ENCODE assay signal across 28 cellular contexts in the genomic region with DNA sequence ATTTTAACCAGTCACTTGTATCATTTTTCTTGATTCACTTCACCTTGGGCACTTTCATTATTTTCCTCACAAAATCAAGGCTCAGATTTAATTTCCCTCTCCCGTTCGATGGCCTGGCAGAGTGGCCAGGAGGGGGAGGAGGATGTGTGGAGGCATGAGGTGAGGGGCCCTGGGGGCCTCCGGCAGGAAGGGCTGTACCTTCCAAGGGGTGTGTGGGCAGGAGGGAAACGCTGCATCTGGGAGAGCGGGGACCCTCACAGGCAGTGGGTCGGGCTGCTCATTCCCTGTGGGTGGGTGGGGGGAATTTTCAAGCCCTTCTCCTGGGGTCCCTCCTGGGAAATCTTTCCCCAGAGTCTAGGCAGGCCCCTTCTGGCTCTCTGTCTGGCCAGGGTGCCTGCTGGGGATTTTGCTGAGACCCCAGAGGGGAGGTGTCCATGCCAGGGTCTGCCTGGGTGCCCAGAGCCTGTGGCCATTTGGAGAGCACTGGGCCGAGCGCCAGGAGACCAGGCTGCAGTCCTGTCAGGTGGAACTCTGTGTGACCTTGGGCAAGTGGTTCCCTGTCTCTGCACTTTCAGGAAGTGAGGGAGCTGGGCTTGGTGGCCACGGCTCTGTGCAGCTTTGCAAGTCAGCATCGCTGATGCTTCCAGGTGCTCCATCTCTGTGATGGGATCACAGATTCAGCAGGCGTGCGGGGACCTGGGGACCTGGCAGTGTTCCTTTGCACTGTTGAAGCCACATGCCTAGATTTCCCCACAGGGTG.
"Had no signal": no experiment of that assay in that cellular context is flagged by ENCODE, and none has a peak within 500 bp of the region (broad histone marks: within the 10 kb centered on the region; RNA-seq: fewer than 3 reads in every experiment).

No MANE protein-coding gene starts in this region.

- H3K4me1 Mint-ChIP-seq: activated CD4-positive, alpha-beta T cell treated with anti-CD3 and anti-CD28 coated beads for 36 hours; activated CD8-positive, alpha-beta memory T cell treated with anti-CD3 and anti-CD28 coated beads, Interleukin-2, amount 10 ng/mL, durations not matched to agents 7 days and 5 days; activated naive CD8-positive, alpha-beta T cell treated with anti-CD3 and anti-CD28 coated beads for 36 hours; stimulated activated memory B cell treated with anti-CD40 and anti-IgM and Interleukin-4, amounts not matched to agents 10 μg/mL and 1 μg/mL and 100 μg/mL, for 72 hours; stimulated activated naive CD8-positive, alpha-beta T cell treated with anti-CD3 and anti-CD28 coated beads, Interleukin-15, amount 100 ng/mL, for 72 hours had no signal

- H3K9me3 Mint-ChIP-seq: activated naive CD4-positive, alpha-beta T cell treated with anti-CD3 and anti-CD28 coated beads for 36 hours; activated naive CD8-positive, alpha-beta T cell treated with anti-CD3 and anti-CD28 coated beads for 36 hours; natural killer cell treated with Interleukin-12 subunit alpha and Interleukin-12 subunit beta and Interleukin-15 and Interleukin-18, amount 100 ng/mL, for 72 hours; stimulated activated memory B cell treated with anti-CD40 and anti-IgM and Interleukin-4, amounts not matched to agents 10 μg/mL and 1 μg/mL and 100 μg/mL, for 72 hours; stimulated activated naive CD8-positive, alpha-beta T cell treated with anti-CD3 and anti-CD28 coated beads, Interleukin-15, amount 100 ng/mL, for 72 hours; T-helper 2 cell treated with Interferon-gamma antibody and Interleukin-4, amounts not matched to agents 5 μg/mL and 100 μg/mL, for 36 hours had no signal

- H3K27ac Mint-ChIP-seq: activated CD4-positive, alpha-beta T cell treated with anti-CD3 and anti-CD28 coated beads for 36 hours; activated CD8-positive, alpha-beta memory T cell treated with anti-CD3 and anti-CD28 coated beads, Interleukin-2, amount 10 ng/mL, durations not matched to agents 7 days and 5 days; activated CD8-positive, alpha-beta T cell treated with anti-CD3 and anti-CD28 coated beads, Interleukin-2, amount 10 ng/mL, durations not matched to agents 7 days and 5 days; activated naive CD4-positive, alpha-beta T cell treated with anti-CD3 and anti-CD28 coated beads for 36 hours; activated naive CD8-positive, alpha-beta T cell treated with anti-CD3 and anti-CD28 coated beads for 36 hours; activated T-cell treated with anti-CD3 and anti-CD28 coated beads, Interleukin-2, amount 50 U/mL, for 72 hours; natural killer cell treated with Interleukin-12 subunit alpha and Interleukin-12 subunit beta and Interleukin-15 and Interleukin-18, amount 100 ng/mL, for 72 hours; stimulated activated memory B cell treated with anti-CD40 and anti-IgM and Interleukin-4, amounts not matched to agents 10 μg/mL and 1 μg/mL and 100 μg/mL, for 72 hours; stimulated activated naive CD8-positive, alpha-beta T cell treated with anti-CD3 and anti-CD28 coated beads, Interleukin-15, amount 100 ng/mL, for 72 hours; T-helper 2 cell treated with Interferon-gamma antibody and Interleukin-4, amounts not matched to agents 5 μg/mL and 100 μg/mL, for 36 hours had no signal

- DNase-seq: activated CD4-positive, alpha-beta T cell treated with anti-CD3 and anti-CD28 coated beads for 36 hours; activated CD4-positive, CD25-positive, alpha-beta regulatory T cell; activated CD8-positive, alpha-beta memory T cell treated with anti-CD3 and anti-CD28 coated beads, Interleukin-2, amount 10 ng/mL, durations not matched to agents 7 days and 5 days; activated CD8-positive, alpha-beta T cell treated with anti-CD3 and anti-CD28 coated beads, Interleukin-2, amount 10 ng/mL, durations not matched to agents 7 days and 5 days; activated naive CD4-positive, alpha-beta T cell treated with anti-CD3 and anti-CD28 coated beads for 36 hours; activated naive CD8-positive, alpha-beta T cell treated with anti-CD3 and anti-CD28 coated beads for 36 hours; activated T-cell treated with anti-CD3 and anti-CD28 coated beads, Interleukin-2, amount 50 U/mL, for 72 hours; brain microvascular endothelial cell; cortex of kidney; foreskin keratinocyte; heart right ventricle; kidney glomerular epithelial cell; left ventricle myocardium inferior; mucosa of descending colon; right lobe of liver; stimulated activated CD4-positive, alpha-beta T cell treated with anti-CD3 and anti-CD28 coated beads, Interleukin-12 subunit alpha, Interleukin-12 subunit beta, amount 100 ng/mL, for 4 hours; stimulated activated CD4-positive, alpha-beta T cell treated with anti-CD3 and anti-CD28 coated beads, Interleukin-4, amount 100 ng/mL, for 1 hour; stimulated activated naive CD8-positive, alpha-beta T cell treated with anti-CD3 and anti-CD28 coated beads, Interleukin-15, amount 100 ng/mL, for 72 hours; substantia nigra; T-helper 1 cell; upper lobe of left lung had no signal

- H3K27ac ChIP-seq: ascending aorta, brain microvascular endothelial cell, esophagus muscularis mucosa, foreskin keratinocyte, heart right ventricle, left ventricle myocardium inferior, neutrophil, right lobe of liver, upper lobe of left lung, vagina had no signal

- H3K9me3 ChIP-seq: ascending aorta, esophagus muscularis mucosa, heart right ventricle, left ventricle myocardium inferior, mucosa of descending colon, neutrophil, right lobe of liver, upper lobe of left lung, vagina had no signal

- H3K27me3 ChIP-seq: ascending aorta, brain microvascular endothelial cell, foreskin keratinocyte, right lobe of liver had no signal

- H3K4me3 Mint-ChIP-seq: activated CD4-positive, alpha-beta T cell treated with anti-CD3 and anti-CD28 coated beads for 36 hours; activated CD8-positive, alpha-beta memory T cell treated with anti-CD3 and anti-CD28 coated beads, Interleukin-2, amount 10 ng/mL, durations not matched to agents 7 days and 5 days; activated CD8-positive, alpha-beta T cell treated with anti-CD3 and anti-CD28 coated beads, Interleukin-2, amount 10 ng/mL, durations not matched to agents 7 days and 5 days; activated naive CD4-positive, alpha-beta T cell treated with anti-CD3 and anti-CD28 coated beads for 36 hours; activated naive CD8-positive, alpha-beta T cell treated with anti-CD3 and anti-CD28 coated beads for 36 hours; activated T-cell treated with anti-CD3 and anti-CD28 coated beads, Interleukin-2, amount 50 U/mL, for 72 hours; natural killer cell treated with Interleukin-12 subunit alpha and Interleukin-12 subunit beta and Interleukin-15 and Interleukin-18, amount 100 ng/mL, for 72 hours; stimulated activated memory B cell treated with anti-CD40 and anti-IgM and Interleukin-4, amounts not matched to agents 10 μg/mL and 1 μg/mL and 100 μg/mL, for 72 hours; stimulated activated naive CD8-positive, alpha-beta T cell treated with anti-CD3 and anti-CD28 coated beads, Interleukin-15, amount 100 ng/mL, for 72 hours; T-helper 2 cell treated with Interferon-gamma antibody and Interleukin-4, amounts not matched to agents 5 μg/mL and 100 μg/mL, for 36 hours had no signal

- H3K4me3 ChIP-seq: ascending aorta, esophagus muscularis mucosa, heart right ventricle, left ventricle myocardium inferior, mucosa of descending colon, right lobe of liver, upper lobe of left lung, vagina had no signal

- H3K36me3 ChIP-seq: ascending aorta, brain microvascular endothelial cell, esophagus muscularis mucosa, heart right ventricle, left ventricle myocardium inferior, neutrophil, right lobe of liver, upper lobe of left lung, vagina had no signal

- H3K36me3 Mint-ChIP-seq: activated CD8-positive, alpha-beta memory T cell treated with anti-CD3 and anti-CD28 coated beads, Interleukin-2, amount 10 ng/mL, durations not matched to agents 7 days and 5 days; activated naive CD8-positive, alpha-beta T cell treated with anti-CD3 and anti-CD28 coated beads for 36 hours; natural killer cell treated with Interleukin-12 subunit alpha and Interleukin-12 subunit beta and Interleukin-15 and Interleukin-18, amount 100 ng/mL, for 72 hours; stimulated activated memory B cell treated with anti-CD40 and anti-IgM and Interleukin-4, amounts not matched to agents 10 μg/mL and 1 μg/mL and 100 μg/mL, for 72 hours had no signal

- H3K4me1 ChIP-seq: ascending aorta, esophagus muscularis mucosa, foreskin keratinocyte, heart right ventricle, left ventricle myocardium inferior, right lobe of liver, upper lobe of left lung, vagina had no signal
